ENCODE assay signal across 15 cellular contexts in the genomic region with DNA sequence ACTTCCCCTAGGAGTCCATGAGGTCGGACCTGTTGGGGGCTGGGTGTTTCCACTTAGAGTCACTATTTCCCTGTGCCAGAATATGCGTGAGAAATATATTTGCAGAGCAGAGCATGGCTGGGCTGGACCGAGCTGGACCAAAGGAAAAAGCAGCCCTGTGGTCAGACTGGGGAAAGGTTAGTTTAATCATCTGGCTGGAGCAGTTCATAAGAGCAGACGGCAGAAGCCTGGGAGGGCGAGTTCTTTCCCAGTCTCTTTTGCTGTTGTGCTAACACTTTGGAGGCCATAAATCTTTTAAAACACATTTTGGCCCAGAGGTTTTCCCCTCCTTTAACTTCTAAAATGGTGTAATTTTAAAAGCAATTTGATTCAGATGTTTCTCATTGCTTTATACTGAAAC.
A peak's percentile ranks its signal among the peaks of the same experiment; 100 is the strongest.
DNase-seq lines count a peak whose midpoint lies in the region; ATAC-seq and TF ChIP-seq lines count a peak whose summit lies in the region.
"Had no signal": no experiment of that assay in that cellular context is flagged by ENCODE, and none has a peak within 500 bp of the region (broad histone marks: within the 10 kb centered on the region; RNA-seq: fewer than 3 reads in every experiment).

No MANE protein-coding gene starts in this region.

- no peak for ATAC-seq in lower lobe of right lung

- H2BK12ac ChIP-seq in H9 (ENCODE audit: insufficient read length, low read depth, low read length): no peak overlapping the region

- no peak for TF ChIP-seq EP300 in transverse colon (IDR thresholded peaks at IDR 0.05; ENCODE audit: low read depth)

- no peak overlapping the region for H3K23ac ChIP-seq in H9 (ENCODE audit: insufficient read length, low read depth, low read length)

- TF ChIP-seq CTCF in H9 (conservative IDR thresholded peaks at IDR 0.05) (no peak), chondrocyte (IDR thresholded peaks at IDR 0.05) (no peak), transverse colon (IDR thresholded peaks at IDR 0.05) (no peak), lower lobe of right lung (IDR thresholded peaks at IDR 0.05) (no peak)

- no peaks in the 10 kb centered on the region for H3K27me3 Mint-ChIP-seq in H9 (ENCODE audit: low read depth)
- no peaks in the 10 kb centered on the region for H3K27me3 Mint-ChIP-seq in chondrocyte (ENCODE audit: low read depth)

- no peak overlapping the region for H3K14ac ChIP-seq in H9 (ENCODE audit: insufficient read depth, low read length)

- no peak overlapping the region for H3T11ph ChIP-seq in H9 (ENCODE audit: low read length)

- no peak overlapping the region for H3K9ac ChIP-seq in H9 (ENCODE audit: extremely low read depth, insufficient read length, low read length)

- WGBS in H9 (ENCODE audit: extremely low coverage, insufficient read length, low lambda C conversion rate): no CpG with 5 or more reads among the region's 5 CpGs
- WGBS in mesodermal cell (ENCODE audit: insufficient coverage in 2 of 2), 2 experiments: 93 to 96% methylated on average over 5 of the region's 5 CpGs
- 50 to 74% methylated on average over 2 to 5 of the region's 5 CpGs for WGBS in transverse colon (ENCODE audit: low coverage in 1 of 2), 2 donors

- no peak overlapping the region for H3K18ac ChIP-seq in H9 (ENCODE audit: insufficient read length, low read depth, low read length)

- in situ Hi-C loops in transverse colon (cut with MboI; ENCODE audit: low pct_ligation_motif_present in 1 of 4, low pct_unique_long_range_greater_than_20kb in 1 of 4, low sequenced_read_pairs in 3 of 4): no loop called here

- H2AFZ ChIP-seq in H9 (ENCODE audit: low read length): no peak overlapping the region

- H3K4me2 ChIP-seq in H9 (ENCODE audit: insufficient read depth, insufficient read length, low read length): no peak overlapping the region

- peaks cover 4% of the 10 kb centered on the region for H3K79me1 ChIP-seq in H9 (ENCODE audit: insufficient read depth, low read depth, low read length, poor library complexity, severe bottlenecking)

- TF ChIP-seq POLR2A in transverse colon (IDR thresholded peaks at IDR 0.05): no peak

- no peak overlapping the region for H2BK5ac ChIP-seq in H9 (ENCODE audit: insufficient read length, low read length)

- H3K27me3 ChIP-seq in H9 (ENCODE audit: insufficient read depth, low read length) (no peaks in the 10 kb centered on the region), transverse colon (no peaks in the 10 kb centered on the region), lower lobe of right lung (ENCODE audit: low read depth) (no peaks in the 10 kb centered on the region)

- no peak overlapping the region for H3K56ac ChIP-seq in H9 (ENCODE audit: insufficient read length, low read depth, low read length)

- H3K36me3 Mint-ChIP-seq in H9 (ENCODE audit: insufficient read depth in 1 of 3, low read depth in 3 of 3) (peaks cover 16 to 48% (median 38%) of the 10 kb centered on the region in 3 experiments; a peak in 6 of 7 replicates), chondrocyte (ENCODE audit: low read depth) (peaks cover 11% of the 10 kb centered on the region)

- no peak overlapping the region for H3K27ac ChIP-seq in H9 (ENCODE audit: insufficient read length, low read depth, low read length)
- H3K27ac ChIP-seq in mesodermal cell (ENCODE audit: low read depth, low read length, severe bottlenecking): peak overlapping the region; percentile 16
- peak overlapping the region in 3 of 4 donors; percentile 10 to 35 (median 35) for H3K27ac ChIP-seq in transverse colon
- H3K27ac ChIP-seq in lower lobe of right lung: no peak overlapping the region

- no peak overlapping the region for H3K4ac ChIP-seq in H9 (ENCODE audit: low read depth, low read length)

- DNase-seq in H9 (no peak), chondrocyte (ENCODE audit: low spot score) (no peak), transverse colon (no peak), lower lobe of right lung (no peak), NCI-H1694 treated with DMSO at 0.1 percent for 48 hours (lab: John Stamatoyannopoulos, UW) (no peak)
- DNase-seq in stimulated activated CD4-positive, alpha-beta T cell treated with anti-CD3 and anti-CD28 coated beads, Interleukin-2, amount 100 ng/mL, for 48 hours: no peak
- DNase-seq: activated CD4-positive, alpha-beta T cell treated with anti-CD3 and anti-CD28 coated beads, Interleukin-2, amount 50 U/mL, for 4 hours; Caco-2; EL; hippocampal formation; NCI-H1105 treated with DMSO at 0.1 percent for 48 hours; stimulated activated CD8-positive, alpha-beta memory T cell treated with anti-CD3 and anti-CD28 coated beads, Interleukin-4, amount 100 ng/mL, for 48 hours; T-helper 1 cell had no signal

- H2BK20ac ChIP-seq in H9 (ENCODE audit: low read depth, low read length, poor library complexity, severe bottlenecking): no peak overlapping the region

- no peak overlapping the region for H2AK5ac ChIP-seq in H9 (ENCODE audit: insufficient read length, low read length)

- no peak overlapping the region for H4K8ac ChIP-seq in H9 (replicated peaks; ENCODE audit: insufficient read length, low read depth, low read length)

- no peaks in the 10 kb centered on the region for H3K23me2 ChIP-seq in H9 (ENCODE audit: insufficient read length, low read depth, low read length, poor library complexity, severe bottlenecking)

- H3K9me3 Mint-ChIP-seq in H9 (no peaks in the 10 kb centered on the region), chondrocyte (ENCODE audit: low read depth) (no peaks in the 10 kb centered on the region)

- no peaks in the 10 kb centered on the region for H3K9me3 ChIP-seq in H9 (ENCODE audit: control insufficient read depth, low read depth, low read length)
- H3K9me3 ChIP-seq in mesodermal cell (ENCODE audit: control insufficient read depth, low read length): no peaks in the 10 kb centered on the region
- H3K9me3 ChIP-seq in transverse colon: no peaks in the 10 kb centered on the region
- no peaks in the 10 kb centered on the region for H3K9me3 ChIP-seq in lower lobe of right lung
- H3K9me3 ChIP-seq: Caco-2 had no signal

- H3K4me1 ChIP-seq in H9 (ENCODE audit: insufficient read depth, low read length) (peaks cover 9% of the 10 kb centered on the region; the same call in 1 of the 2 replicates), mesodermal cell (ENCODE audit: control insufficient read depth, insufficient read depth, low read length, poor library complexity, severe bottlenecking) (peaks cover 15% of the 10 kb centered on the region), transverse colon (peaks cover 4 to 19% (median 13%) of the 10 kb centered on the region in 4 donors), lower lobe of right lung (no peaks in the 10 kb centered on the region)
- H3K4me1 ChIP-seq: Caco-2 had no signal

- no peak overlapping the region; a peak in 1 of 5 replicates for H3K4me3 Mint-ChIP-seq in H9
- no peak overlapping the region for H3K4me3 Mint-ChIP-seq in chondrocyte (ENCODE audit: unreplicated experiment)
- H3K4me3 Mint-ChIP-seq: B cell had no signal

- H3K4me3 ChIP-seq in mesodermal cell (ENCODE audit: extremely low read depth, insufficient read depth, low read length, poor library complexity, severe bottlenecking) (no peak overlapping the region), transverse colon (no peak overlapping the region), lower lobe of right lung (no peak overlapping the region)

- H4K20me1 ChIP-seq in H9 (ENCODE audit: control insufficient read depth, insufficient read depth, insufficient read length): no peaks in the 10 kb centered on the region

- peaks cover 52 to 71% of the 10 kb centered on the region in 2 experiments for H3K4me1 Mint-ChIP-seq in H9
- H3K4me1 Mint-ChIP-seq in chondrocyte (ENCODE audit: low read depth): peaks cover 37% of the 10 kb centered on the region
- H3K4me1 Mint-ChIP-seq: B cell had no signal

- H4K91ac ChIP-seq in H9 (ENCODE audit: insufficient read length, low read depth, low read length): no peak overlapping the region

- no peak overlapping the region for H2BK15ac ChIP-seq in H9 (ENCODE audit: low read depth, low read length)

- H3K36me3 ChIP-seq in mesodermal cell (ENCODE audit: control insufficient read depth, insufficient read depth, low read length) (peaks cover 78% of the 10 kb centered on the region), transverse colon (no peaks in the 10 kb centered on the region), lower lobe of right lung (no peaks in the 10 kb centered on the region)

- H3K27ac Mint-ChIP-seq in H9 (peak overlapping the region in 2 of 3 experiments; percentile 32 to 59; a peak in 5 of 7 replicates), chondrocyte (ENCODE audit: unreplicated experiment) (peak overlapping the region; percentile 37)
- H3K27ac Mint-ChIP-seq: B cell had no signal

- intact Hi-C loops in transverse colon (cut with DNase I; ENCODE audit: low total_unique reads) (no loop called here), lower lobe of right lung (cut with DNase I) (no loop called here)

- H3K79me2 ChIP-seq in H9 (ENCODE audit: insufficient read depth, low read length): no peaks in the 10 kb centered on the region; the same call in 1 of the 2 replicates

- no peak overlapping the region for H4K5ac ChIP-seq in H9 (ENCODE audit: insufficient read length, low read depth, low read length)

- no peak overlapping the region for H2BK120ac ChIP-seq in H9 (ENCODE audit: low read depth, low read length, poor library complexity, severe bottlenecking)

Comparison
In these comparisons a context has a peak if more than half of its experiments do, and no peak if none do; other contexts are left out.
1. H3K27ac ChIP-seq: peak in mesodermal cell (single experiment) and transverse colon (3 of 4); none in H9 (single experiment) and lower lobe of right lung (single experiment).